ENCODE assay signal across 30 cellular contexts in the genomic region with DNA sequence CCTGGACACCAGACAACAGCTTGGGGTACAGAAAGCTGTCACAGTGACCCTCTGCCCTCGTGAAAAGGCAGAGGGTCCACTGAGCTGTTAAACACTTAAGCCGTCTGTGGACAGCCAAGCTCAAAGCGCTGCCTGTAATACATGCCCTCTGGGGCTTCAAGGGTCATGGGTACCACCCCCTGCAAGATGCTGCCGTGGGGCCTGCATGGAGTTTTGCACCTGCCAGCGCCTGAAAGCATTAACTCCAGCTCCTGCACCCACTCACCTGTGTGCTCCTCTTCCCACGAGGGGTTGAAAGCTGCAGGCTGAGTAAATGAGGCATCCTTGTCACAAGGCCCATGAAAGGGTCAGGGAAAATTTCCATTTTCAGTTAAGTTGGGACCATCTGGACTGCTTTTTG.
"Had no signal": no experiment of that assay in that cellular context is flagged by ENCODE, and none has a peak within 500 bp of the region (broad histone marks: within the 10 kb centered on the region; RNA-seq: fewer than 3 reads in every experiment).

No MANE protein-coding gene starts in this region.

- DNase-seq: activated B cell treated with CpG ODN at 0.5 μM for 24 hours; activated CD4-positive, alpha-beta T cell treated with anti-CD3 and anti-CD28 coated beads for 48 hours; activated CD4-positive, alpha-beta T cell treated with anti-CD3 and anti-CD28 coated beads, Interleukin-2, amount 50 U/mL, for 1 hour; activated CD4-positive, alpha-beta T cell treated with anti-CD3 and anti-CD28 coated beads, Interleukin-2, amount 50 U/mL, for 48 hours; activated CD8-positive, alpha-beta memory T cell treated with anti-CD3 and anti-CD28 coated beads for 24 hours; activated CD8-positive, alpha-beta T cell treated with anti-CD3 and anti-CD28 coated beads for 36 hours; activated effector memory CD4-positive, alpha-beta T cell treated with Interleukin-2 at 50 U/mL for 16 hours; activated naive CD4-positive, alpha-beta T cell treated with anti-CD3 and anti-CD28 coated beads for 36 hours; activated naive CD8-positive, alpha-beta T cell treated with anti-CD3 and anti-CD28 coated beads for 36 hours; activated naive CD8-positive, alpha-beta T cell treated with anti-CD3 and anti-CD28 coated beads, Interleukin-2, amount 50 U/mL, for 24 hours; activated T-cell treated with anti-CD3 and anti-CD28 coated beads, Interleukin-2, amount 50 U/mL, for 4 hours; amygdala; aorta; body of pancreas; caudate nucleus; cortex of kidney; dermis blood vessel endothelial cell; effector CD4-positive, alpha-beta T cell; effector memory CD8-positive, alpha-beta T cell; esophagus squamous epithelium; foreskin melanocyte; T-helper 1 cell; T-helper 17 cell; T1000; WERI-Rb-1 had no signal

- H3K4me1 Mint-ChIP-seq: activated B cell treated with CpG ODN at 0.5 μM for 24 hours; activated naive CD4-positive, alpha-beta T cell treated with anti-CD3 and anti-CD28 coated beads, Interleukin-2, amount 50 U/mL, for 24 hours; activated naive CD8-positive, alpha-beta T cell treated with anti-CD3 and anti-CD28 coated beads for 36 hours; activated naive CD8-positive, alpha-beta T cell treated with anti-CD3 and anti-CD28 coated beads, Interleukin-2, amount 50 U/mL, for 24 hours; activated T-helper 17 cell treated with anti-CD3 and anti-CD28 coated beads, Interleukin-2, amount 50 U/mL, for 72 hours; T-helper 17 cell had no signal

- H3K27me3 Mint-ChIP-seq: activated B cell treated with CpG ODN at 0.5 μM for 24 hours; activated naive CD4-positive, alpha-beta T cell treated with anti-CD3 and anti-CD28 coated beads, Interleukin-2, amount 50 U/mL, for 24 hours; activated T-helper 17 cell treated with anti-CD3 and anti-CD28 coated beads, Interleukin-2, amount 50 U/mL, for 72 hours had no signal

- ATAC-seq: activated CD4-positive, CD25-positive, alpha-beta regulatory T cell treated with anti-CD3 and anti-CD28 coated beads, Interleukin-2, amount 50 U/mL, for 24 hours; activated CD8-positive, alpha-beta T cell treated with anti-CD3 and anti-CD28 coated beads for 36 hours; activated naive CD8-positive, alpha-beta T cell treated with anti-CD3 and anti-CD28 coated beads, Interleukin-2, amount 50 U/mL, for 24 hours; activated T-cell treated with anti-CD3 and anti-CD28 coated beads, Interleukin-2, amount 50 U/mL, for 4 hours; activated T-helper 17 cell treated with anti-CD3 and anti-CD28 coated beads, Interleukin-2, amount 50 U/mL, for 72 hours; body of pancreas; effector memory CD8-positive, alpha-beta T cell; gastroesophageal sphincter; T-helper 17 cell had no signal

- H3K9me3 Mint-ChIP-seq: activated B cell treated with CpG ODN at 0.5 μM for 24 hours; activated CD8-positive, alpha-beta T cell treated with anti-CD3 and anti-CD28 coated beads for 36 hours; activated naive CD4-positive, alpha-beta T cell treated with anti-CD3 and anti-CD28 coated beads for 36 hours; activated naive CD4-positive, alpha-beta T cell treated with anti-CD3 and anti-CD28 coated beads, Interleukin-2, amount 50 U/mL, for 24 hours; activated naive CD8-positive, alpha-beta T cell treated with anti-CD3 and anti-CD28 coated beads for 36 hours; activated naive CD8-positive, alpha-beta T cell treated with anti-CD3 and anti-CD28 coated beads, Interleukin-2, amount 50 U/mL, for 24 hours; activated T-cell treated with anti-CD3 and anti-CD28 coated beads, Interleukin-2, amount 50 U/mL, for 4 hours; activated T-helper 17 cell treated with anti-CD3 and anti-CD28 coated beads, Interleukin-2, amount 50 U/mL, for 72 hours; effector memory CD8-positive, alpha-beta T cell; T-helper 2 cell treated with Interferon-gamma antibody and Interleukin-4, amounts not matched to agents 5 μg/mL and 100 μg/mL, for 36 hours had no signal

- H3K4me3 Mint-ChIP-seq: activated B cell treated with CpG ODN at 0.5 μM for 24 hours; activated CD8-positive, alpha-beta T cell treated with anti-CD3 and anti-CD28 coated beads for 36 hours; activated naive CD4-positive, alpha-beta T cell treated with anti-CD3 and anti-CD28 coated beads for 36 hours; activated naive CD4-positive, alpha-beta T cell treated with anti-CD3 and anti-CD28 coated beads, Interleukin-2, amount 50 U/mL, for 24 hours; activated naive CD8-positive, alpha-beta T cell treated with anti-CD3 and anti-CD28 coated beads for 36 hours; activated naive CD8-positive, alpha-beta T cell treated with anti-CD3 and anti-CD28 coated beads, Interleukin-2, amount 50 U/mL, for 24 hours; activated T-cell treated with anti-CD3 and anti-CD28 coated beads, Interleukin-2, amount 50 U/mL, for 4 hours; activated T-helper 17 cell treated with anti-CD3 and anti-CD28 coated beads, Interleukin-2, amount 50 U/mL, for 72 hours; effector memory CD8-positive, alpha-beta T cell; T-helper 17 cell; T-helper 2 cell treated with Interferon-gamma antibody and Interleukin-4, amounts not matched to agents 5 μg/mL and 100 μg/mL, for 36 hours had no signal

- H3K36me3 Mint-ChIP-seq: activated naive CD4-positive, alpha-beta T cell treated with anti-CD3 and anti-CD28 coated beads, Interleukin-2, amount 50 U/mL, for 24 hours; activated naive CD8-positive, alpha-beta T cell treated with anti-CD3 and anti-CD28 coated beads for 36 hours had no signal

- H3K27ac Mint-ChIP-seq: activated B cell treated with CpG ODN at 0.5 μM for 24 hours; activated CD8-positive, alpha-beta T cell treated with anti-CD3 and anti-CD28 coated beads for 36 hours; activated naive CD4-positive, alpha-beta T cell treated with anti-CD3 and anti-CD28 coated beads for 36 hours; activated naive CD4-positive, alpha-beta T cell treated with anti-CD3 and anti-CD28 coated beads, Interleukin-2, amount 50 U/mL, for 24 hours; activated naive CD8-positive, alpha-beta T cell treated with anti-CD3 and anti-CD28 coated beads for 36 hours; activated naive CD8-positive, alpha-beta T cell treated with anti-CD3 and anti-CD28 coated beads, Interleukin-2, amount 50 U/mL, for 24 hours; activated T-helper 17 cell treated with anti-CD3 and anti-CD28 coated beads, Interleukin-2, amount 50 U/mL, for 72 hours; effector memory CD8-positive, alpha-beta T cell; T-helper 17 cell; T-helper 2 cell treated with Interferon-gamma antibody and Interleukin-4, amounts not matched to agents 5 μg/mL and 100 μg/mL, for 36 hours had no signal
